In genomic region chr11:76233196-76233921, GRCh38 we compare ENCODE assay signal across 12 cellular contexts. TPM values are rescaled to one million over a fixed set of nuclear protein-coding genes. Genes with fewer than 3 reads are reported as not detected.
A peak's percentile ranks its signal among the peaks of the same experiment; 100 is the strongest.
DNase-seq lines count a peak whose midpoint lies in the region; ATAC-seq and TF ChIP-seq lines count a peak whose summit lies in the region.
"Had no signal": no experiment of that assay in that cellular context is flagged by ENCODE, and none has a peak within 500 bp of the region (broad histone marks: within the 10 kb centered on the region; RNA-seq: fewer than 3 reads in every experiment).

No MANE protein-coding gene starts in this region.

- no peaks in the 10 kb centered on the region for H3K9me2 ChIP-seq in GM23248 (ENCODE audit: insufficient read depth)

- no peak for ATAC-seq in activated naive CD8-positive, alpha-beta T cell treated with anti-CD3 and anti-CD28 coated beads, Interleukin-2, amount 10 ng/mL, durations not matched to agents 7 days and 5 days (ENCODE audit: low read depth)
- ATAC-seq in GM21619 (IDR thresholded peaks at IDR 0.05; ENCODE audit: unreplicated experiment) (no peak), HG03432 (IDR thresholded peaks at IDR 0.05; ENCODE audit: unreplicated experiment) (no peak), body of pancreas (no peak)
- ATAC-seq: Panc1 had no signal

- 0 out of 2 replicates have a peak overlapping the region, but pooled peaks have one; percentile 90 for H3K4me3 ChIP-seq in ACC112 (ENCODE audit: low read depth, low read length)
- no peak overlapping the region for H3K4me3 ChIP-seq in GM23248
- no peak overlapping the region for H3K4me3 ChIP-seq in body of pancreas
- no peak overlapping the region for H3K4me3 ChIP-seq in WERI-Rb-1 (ENCODE audit: low read depth, low read length)

- H3K27me3 ChIP-seq in ACC112 (ENCODE audit: insufficient read depth, low read length) (no peaks in the 10 kb centered on the region), GM23248 (replicated peaks; ENCODE audit: insufficient read depth) (no peaks in the 10 kb centered on the region), body of pancreas (no peaks in the 10 kb centered on the region), WERI-Rb-1 (ENCODE audit: insufficient read depth, low read depth, severe bottlenecking) (no peaks in the 10 kb centered on the region)

- POLR2A ChIA-PET in activated naive CD8-positive, alpha-beta T cell treated with anti-CD3 and anti-CD28 coated beads, Interleukin-2, amount 10 ng/mL, durations not matched to agents 7 days and 5 days (lab: Charles Lee): interaction anchor here (0.6 to 4.4 kb wide), 5 partner anchors 24 to 453 kb away, joined by 3 to 47 read pairs (median 6); no protein-coding TSS in a partner anchor

- no peak overlapping the region for H3K9ac ChIP-seq in GM23248

- in situ Hi-C loops in GM23248 (cut with MboI): no loop called here

- peaks cover 4% of the 10 kb centered on the region for H3K36me3 Mint-ChIP-seq in activated naive CD8-positive, alpha-beta T cell treated with anti-CD3 and anti-CD28 coated beads, Interleukin-2, amount 10 ng/mL, durations not matched to agents 7 days and 5 days
- H3K36me3 Mint-ChIP-seq in mesothelial cell of epicardium: no peaks in the 10 kb centered on the region

- WGBS in GM23248 (ENCODE audit: low coverage in 1 of 2, low lambda C conversion rate in 2 of 2, missing lambda C conversion rate in 2 of 2), 2 experiments: 91 to 92% methylated on average over 9 of the region's 9 CpGs
- WGBS in body of pancreas, 2 donors: 93 to 95% methylated on average over 9 of the region's 9 CpGs

- no peaks in the 10 kb centered on the region for H3K27me3 Mint-ChIP-seq in activated naive CD8-positive, alpha-beta T cell treated with anti-CD3 and anti-CD28 coated beads, Interleukin-2, amount 10 ng/mL, durations not matched to agents 7 days and 5 days
- peaks cover 5% of the 10 kb centered on the region for H3K27me3 Mint-ChIP-seq in mesothelial cell of epicardium (ENCODE audit: low read depth)

- H4K20me1 ChIP-seq in GM23248 (ENCODE audit: insufficient read depth): no peaks in the 10 kb centered on the region

- H3F3A ChIP-seq in GM23248 (ENCODE audit: insufficient read depth): 0 out of 2 replicates have a peak, but pooled peaks cover 4% of the 10 kb centered on the region

- peak overlapping the region; percentile 72 for H3K27ac ChIP-seq in ACC112 (ENCODE audit: low read depth, low read length)
- no peak overlapping the region for H3K27ac ChIP-seq in GM23248
- H3K27ac ChIP-seq in body of pancreas: no peak overlapping the region
- no peak overlapping the region for H3K27ac ChIP-seq in WERI-Rb-1

- peak overlapping the region; percentile 97 for H3K27ac Mint-ChIP-seq in activated naive CD8-positive, alpha-beta T cell treated with anti-CD3 and anti-CD28 coated beads, Interleukin-2, amount 10 ng/mL, durations not matched to agents 7 days and 5 days
- H3K27ac Mint-ChIP-seq in mesothelial cell of epicardium: no peak overlapping the region

- H3K9me3 ChIP-seq in GM23248 (ENCODE audit: low read depth) (no peaks in the 10 kb centered on the region), body of pancreas (no peaks in the 10 kb centered on the region), WERI-Rb-1 (ENCODE audit: severe bottlenecking) (no peaks in the 10 kb centered on the region)

- no peak for DNase-seq in GM23248
- DNase-seq in activated naive CD8-positive, alpha-beta T cell treated with anti-CD3 and anti-CD28 coated beads, Interleukin-2, amount 10 ng/mL, durations not matched to agents 7 days and 5 days: no peak
- DNase-seq in mesothelial cell of epicardium (ENCODE audit: low spot score in 2 of 2, unreplicated experiment in 2 of 2): no peak
- no peak for DNase-seq in body of pancreas
- no peak for DNase-seq in WERI-Rb-1
- DNase-seq: activated CD4-positive, alpha-beta T cell treated with anti-CD3 and anti-CD28 coated beads for 1 hour had no signal

- H3K9me3 Mint-ChIP-seq in activated naive CD8-positive, alpha-beta T cell treated with anti-CD3 and anti-CD28 coated beads, Interleukin-2, amount 10 ng/mL, durations not matched to agents 7 days and 5 days: no peaks in the 10 kb centered on the region
- no peaks in the 10 kb centered on the region for H3K9me3 Mint-ChIP-seq in mesothelial cell of epicardium

- intact Hi-C loops in body of pancreas (cut with DNase I): no loop called here

- no peak overlapping the region for H3K4me2 ChIP-seq in GM23248 (ENCODE audit: unreplicated experiment)

- TF ChIP-seq POLR2A in body of pancreas (IDR thresholded peaks at IDR 0.05): no peak

- TF ChIP-seq CTCF in mesothelial cell of epicardium (IDR thresholded peaks at IDR 0.05; ENCODE audit: unreplicated experiment) (no peak), body of pancreas (IDR thresholded peaks at IDR 0.05) (no peak), WERI-Rb-1 (IDR thresholded peaks at IDR 0.05; ENCODE audit: low read depth, low read length) (no peak)

- H3K4me3 Mint-ChIP-seq in activated naive CD8-positive, alpha-beta T cell treated with anti-CD3 and anti-CD28 coated beads, Interleukin-2, amount 10 ng/mL, durations not matched to agents 7 days and 5 days: peak overlapping the region; percentile 47
- peak overlapping the region; percentile 99 for H3K4me3 Mint-ChIP-seq in mesothelial cell of epicardium

- H3K79me2 ChIP-seq in ACC112 (ENCODE audit: control insufficient read depth, insufficient read depth, low read length, unreplicated experiment) (no peaks in the 10 kb centered on the region), GM23248 (ENCODE audit: insufficient read depth) (no peaks in the 10 kb centered on the region)

- no peak overlapping the region for H2AFZ ChIP-seq in ACC112 (ENCODE audit: low read length, unreplicated experiment)
- peak overlapping the region; percentile 97 for H2AFZ ChIP-seq in GM23248

- H3K4me1 ChIP-seq in ACC112 (ENCODE audit: control insufficient read depth, insufficient read depth, low read length, unreplicated experiment): peaks cover 15% of the 10 kb centered on the region
- H3K4me1 ChIP-seq in GM23248 (ENCODE audit: insufficient read depth): 0 out of 2 replicates have a peak, but pooled peaks cover 7% of the 10 kb centered on the region
- peaks cover 11% of the 10 kb centered on the region for H3K4me1 ChIP-seq in body of pancreas

- H3K4me1 Mint-ChIP-seq in activated naive CD8-positive, alpha-beta T cell treated with anti-CD3 and anti-CD28 coated beads, Interleukin-2, amount 10 ng/mL, durations not matched to agents 7 days and 5 days: peaks cover 55% of the 10 kb centered on the region
- peaks cover 2% of the 10 kb centered on the region for H3K4me1 Mint-ChIP-seq in mesothelial cell of epicardium

- no peaks in the 10 kb centered on the region for H3K36me3 ChIP-seq in ACC112 (ENCODE audit: insufficient read depth, low read length)
- no peaks in the 10 kb centered on the region for H3K36me3 ChIP-seq in GM23248 (ENCODE audit: low read depth)
- H3K36me3 ChIP-seq in body of pancreas (replicated peaks in 1 of 2; ENCODE audit: insufficient read depth in 1 of 2, low read depth in 2 of 2): no peaks in the 10 kb centered on the region
- H3K36me3 ChIP-seq in WERI-Rb-1: no peaks in the 10 kb centered on the region

RNA-seq across cellular contexts. Expression of gene WNT11, which starts 27.1 kb away (rescaled TPM):
- total RNA-seq in GM23248 (2014; rRNA removed; shearing (Covaris generic)): 0.63 TPM in 1 of 2 replicates, not detected in the other
- polyA plus RNA-seq in GM23248 (2016; fragmentation: Nextera tagmentation; extraction: Ambion mirVana): not detected in 2 replicates
- total RNA-seq in activated naive CD8-positive, alpha-beta T cell treated with anti-CD3 and anti-CD28 coated beads, Interleukin-2, amount 10 ng/mL, durations not matched to agents 7 days and 5 days: 1 to 10 TPM; 1.4 to 2.1 TPM
- total RNA-seq in mesothelial cell of epicardium: 22.5 to 24.1 TPM (median 22.8 TPM) in 3 replicates
- 10 to 100 TPM in 1 of 2 donors, 1 to 10 TPM in 1; 4.2 to 23.4 TPM for total RNA-seq in body of pancreas
- total RNA-seq: GM12878, pulmonary artery endothelial cell had no signal
